Comparison of ENCODE assay signal across 13 cellular contexts in the genomic region with DNA sequence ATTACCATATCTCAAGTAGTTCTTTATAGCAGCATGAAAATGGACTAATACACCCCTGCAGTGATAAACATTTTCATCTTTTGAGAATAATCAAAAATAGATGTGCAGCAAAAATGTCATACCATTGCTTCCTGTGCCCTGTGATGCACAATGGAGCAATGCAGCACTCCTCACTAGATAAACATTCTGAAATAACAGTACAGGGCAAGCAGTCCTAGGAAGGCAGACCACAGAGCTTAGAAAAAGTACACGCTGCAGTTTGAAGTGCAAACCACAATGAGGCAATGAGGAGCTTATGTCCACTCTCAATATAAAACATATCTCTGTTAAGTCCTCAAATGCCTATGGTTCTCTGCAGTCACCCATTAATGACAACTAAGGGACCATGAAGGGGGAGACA.
DNase-seq lines count a peak whose midpoint lies in the region; ATAC-seq and TF ChIP-seq lines count a peak whose summit lies in the region.
"Had no signal": no experiment of that assay in that cellular context is flagged by ENCODE, and none has a peak within 500 bp of the region (broad histone marks: within the 10 kb centered on the region; RNA-seq: fewer than 3 reads in every experiment).

No MANE protein-coding gene starts in this region.

- H3K27ac ChIP-seq in Peyer's patch: no peak overlapping the region

- no peak for TF ChIP-seq CTCF in Peyer's patch (IDR thresholded peaks at IDR 0.05)

- peak overlapping the region; percentile 48 for H3K4me2 ChIP-seq in skeletal muscle satellite cell (ENCODE audit: low read length)

- DNase-seq in HS-27A (ENCODE audit: low read depth): peak; percentile 19
- DNase-seq in adipocyte (ENCODE audit: low read depth): peak; percentile 57
- DNase-seq in hepatic stellate cell (ENCODE audit: low spot score): peak; percentile 13
- DNase-seq in activated CD4-positive, alpha-beta T cell treated with anti-CD3 and anti-CD28 coated beads, Interleukin-2, amount 50 U/mL, for 48 hours: no peak
- DNase-seq in Peyer's patch: no peak
- DNase-seq in RPMI8226: no peak
- DNase-seq: activated CD4-positive, alpha-beta T cell treated with anti-CD3 and anti-CD28 coated beads, Interleukin-2, amount 50 U/mL, for 4 hours; activated effector memory CD4-positive, alpha-beta T cell treated with anti-CD3 and anti-CD28 coated beads, Interleukin-2, amount 50 U/mL, for 16 hours; islet precursor cell; NCI-H2227 treated with DMSO at 0.1 percent for 48 hours; T-helper 2 cell had no signal

- H3K36me3 ChIP-seq in adipocyte (ENCODE audit: control insufficient read depth, insufficient read depth, low read length, severe bottlenecking) (no peaks in the 10 kb centered on the region), skeletal muscle satellite cell (ENCODE audit: insufficient read depth, low read length) (no peaks in the 10 kb centered on the region), Peyer's patch (no peaks in the 10 kb centered on the region)

- H3K4me3 ChIP-seq in adipocyte (ENCODE audit: low read length): no peak overlapping the region
- H3K4me3 ChIP-seq in skeletal muscle satellite cell (ENCODE audit: low read length): peak overlapping the region; percentile 10
- H3K4me3 ChIP-seq in Peyer's patch: no peak overlapping the region

- H3K9ac ChIP-seq in adipocyte (ENCODE audit: low read length) (no peak overlapping the region), skeletal muscle satellite cell (ENCODE audit: low read depth, low read length) (peak overlapping the region; percentile 34)

- no peaks in the 10 kb centered on the region for H3K4me1 ChIP-seq in adipocyte (ENCODE audit: control insufficient read depth, insufficient read depth, low read length)
- H3K4me1 ChIP-seq in skeletal muscle satellite cell (ENCODE audit: control insufficient read depth, insufficient read depth, low read length): peaks cover 38% of the 10 kb centered on the region
- peaks cover 0 to 7% (median 0%) of the 10 kb centered on the region in 4 donors for H3K4me1 ChIP-seq in Peyer's patch

- H3K9me3 ChIP-seq in adipocyte (ENCODE audit: control insufficient read depth, low read length) (no peaks in the 10 kb centered on the region), skeletal muscle satellite cell (replicated peaks; ENCODE audit: low read length) (no peaks in the 10 kb centered on the region), Peyer's patch (no peaks in the 10 kb centered on the region)

- TF ChIP-seq POLR2A in Peyer's patch (IDR thresholded peaks at IDR 0.05): no peak

- no peak for ATAC-seq in GM21526 (IDR thresholded peaks at IDR 0.05; ENCODE audit: low FRiP score, unreplicated experiment)

- H3K27me3 ChIP-seq in adipocyte (replicated peaks; ENCODE audit: control insufficient read depth, insufficient read depth, low read length) (no peaks in the 10 kb centered on the region), skeletal muscle satellite cell (ENCODE audit: control insufficient read depth, insufficient read depth, low read length) (no peaks in the 10 kb centered on the region), Peyer's patch (no peaks in the 10 kb centered on the region)

Comparison
In these comparisons a context has a peak if more than half of its experiments do, and no peak if none do; other contexts are left out.
1. DNase-seq: peak in HS-27A (single experiment), adipocyte (single experiment) and hepatic stellate cell (single experiment); none in activated CD4-positive, alpha-beta T cell treated with anti-CD3 and anti-CD28 coated beads, Interleukin-2, amount 50 U/mL, for 48 hours (0 of 2), Peyer's patch (0 of 3) and RPMI8226 (single experiment).